ENCODE assay signal across 36 cellular contexts in the genomic region with DNA sequence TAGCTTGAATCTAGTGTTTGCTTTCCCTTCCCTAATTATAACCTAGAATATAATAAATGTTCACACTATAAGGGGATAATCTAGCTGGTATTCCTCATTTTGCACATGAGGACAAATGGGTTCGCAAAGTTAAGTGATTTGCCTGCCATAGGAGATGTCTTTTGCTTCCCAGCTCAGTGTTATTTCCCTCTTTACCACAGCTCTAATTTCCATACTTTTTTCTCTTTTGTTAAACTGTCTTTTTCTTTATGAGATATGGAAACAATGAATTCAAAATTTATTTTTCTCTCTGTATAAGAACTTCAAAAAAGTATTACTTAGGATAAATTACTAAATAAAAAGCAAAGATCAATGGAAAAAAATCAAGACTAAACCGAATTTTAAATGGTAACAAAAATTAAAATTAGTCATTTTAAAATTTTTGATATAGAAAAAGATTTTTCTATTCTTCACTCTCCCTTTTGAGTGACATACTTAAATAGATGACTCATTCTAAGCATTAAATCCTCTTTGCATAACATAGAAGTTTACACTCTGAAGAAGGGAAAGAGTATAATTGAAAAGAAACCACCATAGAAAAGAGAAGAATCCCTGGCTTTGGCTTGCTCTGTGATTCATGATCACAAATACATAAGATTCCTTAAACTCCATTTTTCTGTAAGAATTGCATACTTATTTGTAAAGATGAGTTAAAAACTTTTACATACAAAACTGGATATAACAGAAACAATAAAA.
DNase-seq lines count a peak whose midpoint lies in the region; ATAC-seq, FAIRE-seq and TF ChIP-seq lines count a peak whose summit lies in the region.
"Had no signal": no experiment of that assay in that cellular context is flagged by ENCODE, and none has a peak within 500 bp of the region (broad histone marks: within the 10 kb centered on the region; RNA-seq: fewer than 3 reads in every experiment).

No MANE protein-coding gene starts in this region.

- FAIRE-seq in endothelial cell of umbilical vein (lab: Jason Lieb, UNC), result no peak
- FAIRE-seq: GM18507 had no signal

- dilution Hi-C loops in endothelial cell of umbilical vein (cut with MboI; ENCODE audit: extremely low pct_ligation_motif_present, low sequenced_read_pairs), result no loop called here

- no peaks in the 10 kb centered on the region for H3K9me3 ChIP-seq in Karpas-422 (ENCODE audit: low read length)
- H3K9me3 ChIP-seq in endothelial cell of umbilical vein (replicated peaks; ENCODE audit: control insufficient read depth, insufficient read depth, low read length), result no peaks in the 10 kb centered on the region
- H3K9me3 ChIP-seq: esophagus muscularis mucosa, mucosa of descending colon, SJSA1 had no signal

- peaks cover 13 to 18% of the 10 kb centered on the region in 2 donors for H3K36me3 Mint-ChIP-seq in stimulated activated naive B cell treated with anti-CD40 and anti-IgM and Interleukin-4, amounts not matched to agents 10 μg/mL and 1 μg/mL and 100 μg/mL, for 72 hours

- H3K4me1 ChIP-seq in Karpas-422 (ENCODE audit: low read length) (peaks cover 53% of the 10 kb centered on the region), endothelial cell of umbilical vein (ENCODE audit: control insufficient read depth, extremely low read depth, insufficient read depth, low read length) (no peaks in the 10 kb centered on the region)
- H3K4me1 ChIP-seq: foreskin keratinocyte, SJSA1 had no signal

- H4K20me1 ChIP-seq in Karpas-422 (ENCODE audit: insufficient read depth, low read depth, low read length) (no peaks in the 10 kb centered on the region), endothelial cell of umbilical vein (replicated peaks; ENCODE audit: control insufficient read depth, extremely low read depth, insufficient read depth, low read length) (no peaks in the 10 kb centered on the region)

- CTCF ChIA-PET in endothelial cell of umbilical vein (lab: Charles Lee), result interaction anchor here (1.2 to 2.1 kb wide), 2 partner anchors 24 to 192 kb away, joined by 3 to 7 read pairs; no protein-coding TSS in a partner anchor

- no TSS peak for BruUV-seq in endothelial cell of umbilical vein (replicated peaks; lab: Mats Ljungman, UMichigan)

- no peak for TF ChIP-seq CTCF in endothelial cell of umbilical vein (IDR thresholded peaks at IDR 0.05; ENCODE audit: extremely low read depth in 1 of 2, insufficient read depth in 1 of 2, low read depth in 1 of 2, low read length in 2 of 2)

- H2AFZ ChIP-seq in Karpas-422 (ENCODE audit: low read length), result no peak overlapping the region
- no peak overlapping the region for H2AFZ ChIP-seq in endothelial cell of umbilical vein (ENCODE audit: low read depth, low read length)

- H3K79me2 ChIP-seq in Karpas-422 (ENCODE audit: low read length) (peaks cover 15% of the 10 kb centered on the region), endothelial cell of umbilical vein (ENCODE audit: control insufficient read depth, insufficient read depth, low read length) (no peaks in the 10 kb centered on the region)

- no peaks in the 10 kb centered on the region for H3K9me1 ChIP-seq in endothelial cell of umbilical vein (replicated peaks; ENCODE audit: control insufficient read depth, extremely low read depth, insufficient read depth, low read length)

- no peak overlapping the region for H3K4me3 Mint-ChIP-seq in stimulated activated naive B cell treated with anti-CD40 and anti-IgM and Interleukin-4, amounts not matched to agents 10 μg/mL and 1 μg/mL and 100 μg/mL, for 72 hours
- H3K4me3 Mint-ChIP-seq: activated CD8-positive, alpha-beta memory T cell treated with anti-CD3 and anti-CD28 coated beads, Interleukin-2, amount 10 ng/mL, durations not matched to agents 7 days and 5 days; activated naive CD8-positive, alpha-beta T cell treated with anti-CD3 and anti-CD28 coated beads, Interleukin-2, amount 50 U/mL, for 24 hours; activated T-cell treated with anti-CD3 and anti-CD28 coated beads, Interleukin-2, amount 50 U/mL, for 4 hours; CD14-positive monocyte; central memory CD8-positive, alpha-beta T cell; endodermal cell; natural killer cell had no signal

- H3K36me3 ChIP-seq in Karpas-422 (ENCODE audit: insufficient read depth, low read length), result peaks cover 12% of the 10 kb centered on the region
- H3K36me3 ChIP-seq in endothelial cell of umbilical vein (ENCODE audit: control insufficient read depth in 2 of 2, extremely low read depth in 1 of 2, insufficient read depth in 2 of 2, low read length in 2 of 2), result no peaks in the 10 kb centered on the region

- peak overlapping the region; percentile 96 for H3K27ac ChIP-seq in Karpas-422 (ENCODE audit: low read length)
- no peak overlapping the region for H3K27ac ChIP-seq in endothelial cell of umbilical vein (ENCODE audit: insufficient read depth, low read depth, low read length)
- H3K27ac ChIP-seq: 22Rv1, foreskin keratinocyte, SJSA1, skin epidermis had no signal

- H3K9ac ChIP-seq in Karpas-422 (ENCODE audit: low read length), result peak overlapping the region; percentile 54
- H3K9ac ChIP-seq in endothelial cell of umbilical vein (replicated peaks; ENCODE audit: extremely low read depth, insufficient read depth, low read length), result no peak overlapping the region

- no peaks in the 10 kb centered on the region for H3K9me2 ChIP-seq in Karpas-422 (replicated peaks; ENCODE audit: insufficient read depth, low read length)

- no peak overlapping the region for H3K27ac Mint-ChIP-seq in stimulated activated naive B cell treated with anti-CD40 and anti-IgM and Interleukin-4, amounts not matched to agents 10 μg/mL and 1 μg/mL and 100 μg/mL, for 72 hours
- H3K27ac Mint-ChIP-seq: activated CD8-positive, alpha-beta memory T cell treated with anti-CD3 and anti-CD28 coated beads, Interleukin-2, amount 10 ng/mL, durations not matched to agents 7 days and 5 days; activated naive CD8-positive, alpha-beta T cell treated with anti-CD3 and anti-CD28 coated beads, Interleukin-2, amount 50 U/mL, for 24 hours; CD14-positive monocyte; endodermal cell; natural killer cell had no signal

- no peak for TF ChIP-seq POLR2A in endothelial cell of umbilical vein (IDR thresholded peaks at IDR 0.05; ENCODE audit: low read depth, low read length)

- ATAC-seq in stimulated activated naive B cell treated with anti-CD40 and anti-IgM and Interleukin-4, amounts not matched to agents 10 μg/mL and 1 μg/mL and 100 μg/mL, for 72 hours (replicated peaks), result no peak
- ATAC-seq in left ventricle myocardium superior, result no peak
- ATAC-seq: activated CD8-positive, alpha-beta memory T cell treated with anti-CD3 and anti-CD28 coated beads, Interleukin-2, amount 10 ng/mL, durations not matched to agents 7 days and 5 days; activated naive CD8-positive, alpha-beta T cell treated with anti-CD3 and anti-CD28 coated beads, Interleukin-2, amount 50 U/mL, for 24 hours; activated T-cell treated with anti-CD3 and anti-CD28 coated beads, Interleukin-2, amount 50 U/mL, for 4 hours; foreskin keratinocyte; mucosa of descending colon; natural killer cell had no signal

- no peaks in the 10 kb centered on the region for H3K4me1 Mint-ChIP-seq in stimulated activated naive B cell treated with anti-CD40 and anti-IgM and Interleukin-4, amounts not matched to agents 10 μg/mL and 1 μg/mL and 100 μg/mL, for 72 hours
- H3K4me1 Mint-ChIP-seq: activated CD8-positive, alpha-beta memory T cell treated with anti-CD3 and anti-CD28 coated beads, Interleukin-2, amount 10 ng/mL, durations not matched to agents 7 days and 5 days; activated naive CD8-positive, alpha-beta T cell treated with anti-CD3 and anti-CD28 coated beads, Interleukin-2, amount 50 U/mL, for 24 hours; CD14-positive monocyte; central memory CD8-positive, alpha-beta T cell; endodermal cell; natural killer cell had no signal

- no peaks in the 10 kb centered on the region for H3K27me3 Mint-ChIP-seq in stimulated activated naive B cell treated with anti-CD40 and anti-IgM and Interleukin-4, amounts not matched to agents 10 μg/mL and 1 μg/mL and 100 μg/mL, for 72 hours
- H3K27me3 Mint-ChIP-seq: activated CD8-positive, alpha-beta memory T cell treated with anti-CD3 and anti-CD28 coated beads, Interleukin-2, amount 10 ng/mL, durations not matched to agents 7 days and 5 days; activated naive CD8-positive, alpha-beta T cell treated with anti-CD3 and anti-CD28 coated beads, Interleukin-2, amount 50 U/mL, for 24 hours; central memory CD8-positive, alpha-beta T cell had no signal

- H3K4me3 ChIP-seq in Karpas-422 (ENCODE audit: low read length) (peak overlapping the region; percentile 64), endothelial cell of umbilical vein (replicated peaks in 1 of 3; ENCODE audit: insufficient read depth in 1 of 3, low read depth in 1 of 3, low read length in 3 of 3) (no peak overlapping the region)
- H3K4me3 ChIP-seq: esophagus muscularis mucosa, lung, mucosa of descending colon, SJSA1, skin epidermis had no signal

- H3K27me3 ChIP-seq in Karpas-422 (ENCODE audit: low read length) (no peaks in the 10 kb centered on the region), endothelial cell of umbilical vein (ENCODE audit: control insufficient read depth in 2 of 2, insufficient read depth in 2 of 2, low read length in 2 of 2) (no peaks in the 10 kb centered on the region)
- H3K27me3 ChIP-seq: esophagus muscularis mucosa, foreskin keratinocyte, SJSA1 had no signal

- H3K4me2 ChIP-seq in Karpas-422 (ENCODE audit: low read depth, low read length, poor library complexity, severe bottlenecking), result peak overlapping the region; percentile 94
- H3K4me2 ChIP-seq in endothelial cell of umbilical vein (ENCODE audit: insufficient read depth, low read length), result no peak overlapping the region

- POLR2A ChIA-PET in endothelial cell of umbilical vein (lab: Charles Lee), result no interaction called here

- intact Hi-C loops in endothelial cell of umbilical vein (cut with micrococcal nuclease), result no loop called here
- intact Hi-C loops in left ventricle myocardium superior (cut with micrococcal nuclease), result no loop called here

- H3K9me3 Mint-ChIP-seq in stimulated activated naive B cell treated with anti-CD40 and anti-IgM and Interleukin-4, amounts not matched to agents 10 μg/mL and 1 μg/mL and 100 μg/mL, for 72 hours, result no peaks in the 10 kb centered on the region
- H3K9me3 Mint-ChIP-seq: activated naive CD8-positive, alpha-beta T cell treated with anti-CD3 and anti-CD28 coated beads, Interleukin-2, amount 50 U/mL, for 24 hours; activated T-cell treated with anti-CD3 and anti-CD28 coated beads, Interleukin-2, amount 50 U/mL, for 4 hours; central memory CD8-positive, alpha-beta T cell; endodermal cell; natural killer cell had no signal

- DNase-seq in NCI-H146 treated with DMSO at 0.1 percent for 48 hours (lab: John Stamatoyannopoulos, UW; ENCODE audit: unreplicated experiment) (peak; percentile 22), NCI-H146 (lab: John Stamatoyannopoulos, UW) (no peak), Karpas-422 (peak; percentile 81), endothelial cell of umbilical vein (ENCODE audit: low read depth, low spot score) (no peak), putamen (ENCODE audit: low spot score) (peak; percentile 17), left ventricle myocardium superior (no peak)
- DNase-seq in stimulated activated naive B cell treated with anti-CD40 and anti-IgM and Interleukin-4, amounts not matched to agents 10 μg/mL and 1 μg/mL and 100 μg/mL, for 72 hours, result no peak
- no peak for DNase-seq in stimulated activated CD4-positive, alpha-beta T cell treated with anti-CD3 and anti-CD28 coated beads, Interleukin-4, amount 100 ng/mL, for 4 hours
- DNase-seq: activated CD4-positive, alpha-beta T cell treated with anti-CD3 and anti-CD28 coated beads, Interleukin-2, amount 50 U/mL, for 4 hours; activated CD4-positive, CD25-positive, alpha-beta regulatory T cell; activated CD8-positive, alpha-beta memory T cell treated with anti-CD3 and anti-CD28 coated beads, Interleukin-2, amount 10 ng/mL, durations not matched to agents 7 days and 5 days; activated gamma-delta T cell; activated naive CD8-positive, alpha-beta T cell treated with anti-CD3 and anti-CD28 coated beads, Interleukin-2, amount 50 U/mL, for 24 hours; activated T-cell treated with anti-CD3 and anti-CD28 coated beads, Interleukin-2, amount 50 U/mL, for 4 hours; dermis blood vessel endothelial cell; DND-41; endodermal cell; foreskin keratinocyte; KBM-7; mucosa of descending colon; natural killer cell; NCI-H1092 treated with DMSO at 0.1 percent for 48 hours; NCI-H2029; NCI-H345; NCI-H748 treated with DMSO at 0.1 percent for 48 hours; occipital lobe; stimulated activated naive CD4-positive, alpha-beta T cell treated with Interleukin-2 at 50 U/mL for 16 hours; T-helper 1 cell had no signal

Comparison
In these comparisons a context has a peak if more than half of its experiments do, and no peak if none do; other contexts are left out.
1. DNase-seq: peak in NCI-H146 treated with DMSO at 0.1 percent for 48 hours (single experiment), Karpas-422 (single experiment) and putamen (single experiment); none in NCI-H146 (single experiment), endothelial cell of umbilical vein (single experiment), stimulated activated naive B cell treated with anti-CD40 and anti-IgM and Interleukin-4, amounts not matched to agents 10 μg/mL and 1 μg/mL and 100 μg/mL, for 72 hours (single experiment), stimulated activated CD4-positive, alpha-beta T cell treated with anti-CD3 and anti-CD28 coated beads, Interleukin-4, amount 100 ng/mL, for 4 hours (0 of 2) and left ventricle myocardium superior (single experiment).